ENCODE assay signal across 10 cellular contexts in the genomic region with DNA sequence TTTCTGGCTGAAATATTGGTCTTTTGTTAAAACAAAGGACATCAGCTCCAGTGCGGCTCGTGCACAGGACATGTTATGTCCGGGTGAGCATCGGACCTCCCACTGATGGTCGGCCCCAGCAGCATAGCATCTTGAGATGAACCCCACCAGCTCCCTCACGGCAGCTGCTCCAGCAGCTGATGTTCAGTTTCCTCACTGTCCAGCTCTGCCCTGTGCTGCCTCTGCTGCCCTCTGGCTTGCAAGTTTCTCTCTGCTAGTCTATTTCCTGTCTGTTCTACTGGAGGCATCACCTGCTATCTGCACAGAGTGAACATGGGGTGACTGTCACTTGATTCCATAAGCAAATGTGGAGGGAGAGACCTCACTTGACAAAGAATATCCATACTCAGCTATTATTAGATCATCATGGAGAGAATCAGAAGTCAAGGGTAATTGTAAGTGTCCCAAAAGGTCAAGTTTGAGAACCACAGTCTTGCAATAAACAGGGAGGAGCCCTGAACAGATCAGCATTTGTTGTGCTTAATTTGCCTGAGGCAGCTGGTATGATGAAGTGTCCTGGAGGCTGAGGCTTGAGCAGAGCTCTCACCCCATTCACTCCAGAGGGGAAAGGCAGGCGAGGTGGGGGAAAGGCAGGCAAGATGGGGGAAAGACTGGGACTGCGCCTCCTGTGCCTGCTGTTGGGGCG.
A peak's percentile ranks its signal among the peaks of the same experiment; 100 is the strongest.
DNase-seq lines count a peak whose midpoint lies in the region; ATAC-seq and TF ChIP-seq lines count a peak whose summit lies in the region.
"Had no signal": no experiment of that assay in that cellular context is flagged by ENCODE, and none has a peak within 500 bp of the region (broad histone marks: within the 10 kb centered on the region; RNA-seq: fewer than 3 reads in every experiment).

No MANE protein-coding gene starts in this region.

- H3K4me2 ChIP-seq in neural progenitor cell: no peak overlapping the region

- no peaks in the 10 kb centered on the region for H3K27me3 ChIP-seq in neural progenitor cell

- peak overlapping the region; percentile 89 for H3K27ac Mint-ChIP-seq in neural progenitor cell
- no peak overlapping the region for H3K27ac Mint-ChIP-seq in activated T-cell treated with anti-CD3 and anti-CD28 coated beads, Interleukin-2, amount 50 U/mL, for 72 hours
- H3K27ac Mint-ChIP-seq: naive thymus-derived CD8-positive, alpha-beta T cell had no signal

- peaks cover 15% of the 10 kb centered on the region for H3K4me1 ChIP-seq in neural progenitor cell

- DNase-seq in Daoy (ENCODE audit: low read depth): peak; percentile 24
- DNase-seq in NCI-H69 (lab: John Stamatoyannopoulos, UW): peak; percentile 80
- DNase-seq in epithelial cell of proximal tubule (ENCODE audit: low read depth): no peak
- DNase-seq in neural progenitor cell (ENCODE audit: low spot score): peak; percentile 37
- DNase-seq in SKM-1 treated with dmso at 0.1 percent for 144 hours (lab: John Stamatoyannopoulos, UW; ENCODE audit: unreplicated experiment): no peak
- DNase-seq in activated T-cell treated with anti-CD3 and anti-CD28 coated beads, Interleukin-2, amount 50 U/mL, for 72 hours: no peak
- DNase-seq: naive thymus-derived CD8-positive, alpha-beta T cell; stimulated activated naive CD8-positive, alpha-beta T cell treated with anti-CD3 and anti-CD28 coated beads, Interleukin-15, Interleukin-2, amounts not matched to agents 100 U/mL and 50 U/mL, for 24 hours had no signal

- no peak overlapping the region for H3K27ac ChIP-seq in neural progenitor cell

- H3K9me3 Mint-ChIP-seq in neural progenitor cell: peaks cover 28% of the 10 kb centered on the region
- H3K9me3 Mint-ChIP-seq in activated T-cell treated with anti-CD3 and anti-CD28 coated beads, Interleukin-2, amount 50 U/mL, for 72 hours: peaks cover 0 to 9% of the 10 kb centered on the region in 2 donors

- no peaks in the 10 kb centered on the region for H3K36me3 ChIP-seq in neural progenitor cell

- H4K20me1 ChIP-seq in neural progenitor cell (ENCODE audit: low read depth): no peaks in the 10 kb centered on the region

- H3K79me2 ChIP-seq in neural progenitor cell (ENCODE audit: low read depth): no peaks in the 10 kb centered on the region

- H3K4me3 ChIP-seq in epithelial cell of proximal tubule (ENCODE audit: low read depth, low read length) (no peak overlapping the region), neural progenitor cell (no peak overlapping the region)

- no peaks in the 10 kb centered on the region for H3K9me3 ChIP-seq in neural progenitor cell (ENCODE audit: low read depth)

- TF ChIP-seq CTCF in epithelial cell of proximal tubule (conservative IDR thresholded peaks at IDR 0.05; ENCODE audit: low read depth, low read length) (peak; percentile 78), neural progenitor cell (IDR thresholded peaks at IDR 0.05) (peak; percentile 43)

- peaks cover 24% of the 10 kb centered on the region for H3K4me1 Mint-ChIP-seq in neural progenitor cell
- H3K4me1 Mint-ChIP-seq in activated T-cell treated with anti-CD3 and anti-CD28 coated beads, Interleukin-2, amount 50 U/mL, for 72 hours (ENCODE audit: low read depth): no peaks in the 10 kb centered on the region
- H3K4me1 Mint-ChIP-seq: naive thymus-derived CD8-positive, alpha-beta T cell had no signal

- no peak overlapping the region for H3K9ac ChIP-seq in neural progenitor cell

- ATAC-seq in GM21786 (IDR thresholded peaks at IDR 0.05; ENCODE audit: unreplicated experiment) (no peak), GM19397 (IDR thresholded peaks at IDR 0.05; ENCODE audit: unreplicated experiment) (no peak)
- no peak for ATAC-seq in activated T-cell treated with anti-CD3 and anti-CD28 coated beads, Interleukin-2, amount 50 U/mL, for 72 hours (replicated peaks in 1 of 2)
- ATAC-seq: naive thymus-derived CD8-positive, alpha-beta T cell; stimulated activated naive CD8-positive, alpha-beta T cell treated with anti-CD3 and anti-CD28 coated beads, Interleukin-15, Interleukin-2, amounts not matched to agents 100 U/mL and 50 U/mL, for 24 hours had no signal

- H3K27me3 Mint-ChIP-seq in neural progenitor cell (ENCODE audit: insufficient read depth, low read depth): peaks cover 19% of the 10 kb centered on the region
- H3K27me3 Mint-ChIP-seq in activated T-cell treated with anti-CD3 and anti-CD28 coated beads, Interleukin-2, amount 50 U/mL, for 72 hours (ENCODE audit: low read depth): no peaks in the 10 kb centered on the region
- H3K27me3 Mint-ChIP-seq: naive thymus-derived CD8-positive, alpha-beta T cell had no signal

- H3K4me3 Mint-ChIP-seq in neural progenitor cell: no peak overlapping the region
- H3K4me3 Mint-ChIP-seq in activated T-cell treated with anti-CD3 and anti-CD28 coated beads, Interleukin-2, amount 50 U/mL, for 72 hours: no peak overlapping the region
- H3K4me3 Mint-ChIP-seq: naive thymus-derived CD8-positive, alpha-beta T cell had no signal

- H3K36me3 Mint-ChIP-seq in neural progenitor cell: peaks cover 5% of the 10 kb centered on the region
- H3K36me3 Mint-ChIP-seq in activated T-cell treated with anti-CD3 and anti-CD28 coated beads, Interleukin-2, amount 50 U/mL, for 72 hours (ENCODE audit: insufficient read depth in 2 of 2): peaks cover 2 to 3% of the 10 kb centered on the region in 2 donors
- H3K36me3 Mint-ChIP-seq: naive thymus-derived CD8-positive, alpha-beta T cell had no signal

- no peak overlapping the region for H2AFZ ChIP-seq in neural progenitor cell (replicated peaks)

- H3F3A ChIP-seq in neural progenitor cell (ENCODE audit: low read depth): no peaks in the 10 kb centered on the region

Comparison
In these comparisons a context has a peak if more than half of its experiments do, and no peak if none do; other contexts are left out.
1. DNase-seq: peak in Daoy (single experiment), NCI-H69 (single experiment) and neural progenitor cell (single experiment); none in epithelial cell of proximal tubule (single experiment), SKM-1 treated with dmso at 0.1 percent for 144 hours (single experiment) and activated T-cell treated with anti-CD3 and anti-CD28 coated beads, Interleukin-2, amount 50 U/mL, for 72 hours (0 of 2).